In genomic region chr14:94523265-94523664, GRCh38 we compare ENCODE assay signal across 35 cellular contexts. TPM values are rescaled to one million over a fixed set of nuclear protein-coding genes. Genes with fewer than 3 reads are reported as not detected.
"Had no signal": no experiment of that assay in that cellular context is flagged by ENCODE, and none has a peak within 500 bp of the region (broad histone marks: within the 10 kb centered on the region; RNA-seq: fewer than 3 reads in every experiment).

No MANE protein-coding gene starts in this region.

- H3K27me3 ChIP-seq: adrenal gland, body of pancreas, colonic mucosa, esophagus muscularis mucosa, gastrocnemius medialis had no signal

- H3K36me3 Mint-ChIP-seq: activated naive CD8-positive, alpha-beta T cell treated with anti-CD3 and anti-CD28 coated beads for 36 hours; T-cell had no signal

- H3K4me1 Mint-ChIP-seq: activated B cell treated with CpG ODN at 0.5 μM for 24 hours; activated naive CD4-positive, alpha-beta T cell treated with anti-CD3 and anti-CD28 coated beads, Interleukin-2, amount 50 U/mL, for 24 hours; activated naive CD8-positive, alpha-beta T cell treated with anti-CD3 and anti-CD28 coated beads for 36 hours; activated naive CD8-positive, alpha-beta T cell treated with anti-CD3 and anti-CD28 coated beads, Interleukin-2, amount 50 U/mL, for 24 hours; activated T-helper 17 cell treated with anti-CD3 and anti-CD28 coated beads, Interleukin-2, amount 50 U/mL, for 72 hours; T-cell had no signal

- ATAC-seq: activated CD4-positive, CD25-positive, alpha-beta regulatory T cell treated with anti-CD3 and anti-CD28 coated beads, Interleukin-2, amount 50 U/mL, for 24 hours; activated CD8-positive, alpha-beta T cell treated with anti-CD3 and anti-CD28 coated beads for 36 hours; activated naive CD8-positive, alpha-beta T cell treated with anti-CD3 and anti-CD28 coated beads, Interleukin-2, amount 50 U/mL, for 24 hours; activated T-cell treated with anti-CD3 and anti-CD28 coated beads, Interleukin-2, amount 50 U/mL, for 4 hours; activated T-helper 17 cell treated with anti-CD3 and anti-CD28 coated beads, Interleukin-2, amount 50 U/mL, for 72 hours; body of pancreas; foreskin keratinocyte; gastrocnemius medialis; T-cell had no signal

- H3K27me3 Mint-ChIP-seq: dendritic cell treated with granulocyte-macrophage colony-stimulating factor and Interleukin-4, amounts not matched to agents 40 ng/mL and 50 ng/mL, for 4 days had no signal

- H3K27ac Mint-ChIP-seq: activated B cell treated with CpG ODN at 0.5 μM for 24 hours; activated CD8-positive, alpha-beta T cell treated with anti-CD3 and anti-CD28 coated beads for 36 hours; activated naive CD4-positive, alpha-beta T cell treated with anti-CD3 and anti-CD28 coated beads for 36 hours; activated naive CD4-positive, alpha-beta T cell treated with anti-CD3 and anti-CD28 coated beads, Interleukin-2, amount 50 U/mL, for 24 hours; activated naive CD8-positive, alpha-beta T cell treated with anti-CD3 and anti-CD28 coated beads for 36 hours; activated naive CD8-positive, alpha-beta T cell treated with anti-CD3 and anti-CD28 coated beads, Interleukin-2, amount 50 U/mL, for 24 hours; activated T-helper 17 cell treated with anti-CD3 and anti-CD28 coated beads, Interleukin-2, amount 50 U/mL, for 72 hours; dendritic cell treated with granulocyte-macrophage colony-stimulating factor and Interleukin-4, amounts not matched to agents 40 ng/mL and 50 ng/mL, for 4 days; T-cell; T-helper 1 cell treated with Interleukin-12 subunit alpha and Interleukin-12 subunit beta and Interleukin-4 antibody, amounts not matched to agents 30 μg/mL and 1 μg/mL, for 36 hours; T-helper 2 cell treated with Interferon-gamma antibody and Interleukin-4, amounts not matched to agents 5 μg/mL and 100 μg/mL, for 36 hours had no signal

- H3K4me3 Mint-ChIP-seq: activated B cell treated with CpG ODN at 0.5 μM for 24 hours; activated CD8-positive, alpha-beta T cell treated with anti-CD3 and anti-CD28 coated beads for 36 hours; activated naive CD4-positive, alpha-beta T cell treated with anti-CD3 and anti-CD28 coated beads for 36 hours; activated naive CD4-positive, alpha-beta T cell treated with anti-CD3 and anti-CD28 coated beads, Interleukin-2, amount 50 U/mL, for 24 hours; activated naive CD8-positive, alpha-beta T cell treated with anti-CD3 and anti-CD28 coated beads for 36 hours; activated naive CD8-positive, alpha-beta T cell treated with anti-CD3 and anti-CD28 coated beads, Interleukin-2, amount 50 U/mL, for 24 hours; activated T-cell treated with anti-CD3 and anti-CD28 coated beads, Interleukin-2, amount 50 U/mL, for 4 hours; activated T-helper 17 cell treated with anti-CD3 and anti-CD28 coated beads, Interleukin-2, amount 50 U/mL, for 72 hours; dendritic cell treated with granulocyte-macrophage colony-stimulating factor and Interleukin-4, amounts not matched to agents 40 ng/mL and 50 ng/mL, for 4 days; T-cell; T-helper 1 cell treated with Interleukin-12 subunit alpha and Interleukin-12 subunit beta and Interleukin-4 antibody, amounts not matched to agents 30 μg/mL and 1 μg/mL, for 36 hours; T-helper 2 cell treated with Interferon-gamma antibody and Interleukin-4, amounts not matched to agents 5 μg/mL and 100 μg/mL, for 36 hours had no signal

- H3K4me3 ChIP-seq: adrenal gland, body of pancreas, cardiac muscle cell, colonic mucosa, dorsolateral prefrontal cortex, esophagus muscularis mucosa, gastrocnemius medialis had no signal

- H3K9me3 Mint-ChIP-seq: activated T-cell treated with anti-CD3 and anti-CD28 coated beads, Interleukin-2, amount 50 U/mL, for 4 hours; T-helper 1 cell treated with Interleukin-12 subunit alpha and Interleukin-12 subunit beta and Interleukin-4 antibody, amounts not matched to agents 30 μg/mL and 1 μg/mL, for 36 hours had no signal

- H3K36me3 ChIP-seq: adrenal gland, cardiac muscle cell, colonic mucosa, esophagus muscularis mucosa, gastrocnemius medialis, WERI-Rb-1 had no signal

- DNase-seq: activated B cell treated with CpG ODN at 0.5 μM for 24 hours; activated CD4-positive, alpha-beta T cell treated with anti-CD3 and anti-CD28 coated beads for 48 hours; activated CD4-positive, alpha-beta T cell treated with anti-CD3 and anti-CD28 coated beads, Interleukin-2, amount 50 U/mL, for 1 hour; activated CD4-positive, alpha-beta T cell treated with anti-CD3 and anti-CD28 coated beads, Interleukin-2, amount 50 U/mL, for 48 hours; activated CD8-positive, alpha-beta T cell treated with anti-CD3 and anti-CD28 coated beads for 36 hours; activated effector memory CD4-positive, alpha-beta T cell treated with Interleukin-2 at 50 U/mL for 16 hours; activated naive CD4-positive, alpha-beta T cell treated with anti-CD3 and anti-CD28 coated beads for 36 hours; activated naive CD8-positive, alpha-beta T cell treated with anti-CD3 and anti-CD28 coated beads for 36 hours; activated naive CD8-positive, alpha-beta T cell treated with anti-CD3 and anti-CD28 coated beads, Interleukin-2, amount 50 U/mL, for 24 hours; activated T-cell treated with anti-CD3 and anti-CD28 coated beads, Interleukin-2, amount 50 U/mL, for 4 hours; amygdala; aorta; body of pancreas; central memory CD4-positive, alpha-beta T cell; cerebellar nuclear complex; colonic mucosa; dorsolateral prefrontal cortex; effector memory CD4-positive, alpha-beta T cell; erythroblast; foreskin keratinocyte; gastrocnemius medialis; glutamatergic neuron; SW 1271; T-cell; T1000; WERI-Rb-1 had no signal

RNA-seq across cellular contexts. Expression of gene SERPINA12, which starts 14.0 kb away (rescaled TPM):
- total RNA-seq: activated B cell treated with CpG ODN at 0.5 μM for 24 hours; activated CD8-positive, alpha-beta T cell treated with anti-CD3 and anti-CD28 coated beads for 36 hours; activated naive CD4-positive, alpha-beta T cell treated with anti-CD3 and anti-CD28 coated beads for 36 hours; activated naive CD8-positive, alpha-beta T cell treated with anti-CD3 and anti-CD28 coated beads for 36 hours; activated T-cell treated with anti-CD3 and anti-CD28 coated beads, Interleukin-2, amount 50 U/mL, for 4 hours; activated T-helper 17 cell treated with anti-CD3 and anti-CD28 coated beads, Interleukin-2, amount 50 U/mL, for 72 hours; adrenal gland; aorta; body of pancreas; cardiac muscle cell; colonic mucosa; dorsolateral prefrontal cortex; esophagus muscularis mucosa; foreskin keratinocyte; gastrocnemius medialis; T-cell had no signal

RNA-seq across cellular contexts. Expression of gene SERPINA4, which starts 38.0 kb away (rescaled TPM):
- total RNA-seq: activated B cell treated with CpG ODN at 0.5 μM for 24 hours; activated CD8-positive, alpha-beta T cell treated with anti-CD3 and anti-CD28 coated beads for 36 hours; activated naive CD4-positive, alpha-beta T cell treated with anti-CD3 and anti-CD28 coated beads for 36 hours; activated naive CD8-positive, alpha-beta T cell treated with anti-CD3 and anti-CD28 coated beads for 36 hours; activated T-cell treated with anti-CD3 and anti-CD28 coated beads, Interleukin-2, amount 50 U/mL, for 4 hours; activated T-helper 17 cell treated with anti-CD3 and anti-CD28 coated beads, Interleukin-2, amount 50 U/mL, for 72 hours; aorta; cardiac muscle cell; dorsolateral prefrontal cortex; esophagus muscularis mucosa; foreskin keratinocyte had no signal

RNA-seq across cellular contexts. Expression of gene SERPINA9, which starts 47.3 kb away (rescaled TPM):
- total RNA-seq: activated CD8-positive, alpha-beta T cell treated with anti-CD3 and anti-CD28 coated beads for 36 hours; activated naive CD4-positive, alpha-beta T cell treated with anti-CD3 and anti-CD28 coated beads for 36 hours; activated naive CD8-positive, alpha-beta T cell treated with anti-CD3 and anti-CD28 coated beads for 36 hours; activated T-cell treated with anti-CD3 and anti-CD28 coated beads, Interleukin-2, amount 50 U/mL, for 4 hours; activated T-helper 17 cell treated with anti-CD3 and anti-CD28 coated beads, Interleukin-2, amount 50 U/mL, for 72 hours; adrenal gland; aorta; body of pancreas; cardiac muscle cell; colonic mucosa; dorsolateral prefrontal cortex; esophagus muscularis mucosa; foreskin keratinocyte; gastrocnemius medialis; T-cell had no signal

RNA-seq across cellular contexts. Expression of gene SERPINA5, which starts 58.0 kb away (rescaled TPM):
- total RNA-seq: activated B cell treated with CpG ODN at 0.5 μM for 24 hours; activated CD8-positive, alpha-beta T cell treated with anti-CD3 and anti-CD28 coated beads for 36 hours; activated naive CD4-positive, alpha-beta T cell treated with anti-CD3 and anti-CD28 coated beads for 36 hours; activated naive CD8-positive, alpha-beta T cell treated with anti-CD3 and anti-CD28 coated beads for 36 hours; activated T-helper 17 cell treated with anti-CD3 and anti-CD28 coated beads, Interleukin-2, amount 50 U/mL, for 72 hours; cardiac muscle cell; foreskin keratinocyte had no signal
